Comparison of ENCODE assay signal across 8 cellular contexts in genomic region chr6:26205625-26206574, GRCh38.
DNase-seq lines count a peak whose midpoint lies in the region; ATAC-seq and TF ChIP-seq lines count a peak whose summit lies in the region.

No MANE protein-coding gene starts in this region.

- TF ChIP-seq CTCF in NB4 (IDR thresholded peaks at IDR 0.05; ENCODE audit: low read depth, low read length) (no peak), smooth muscle cell (IDR thresholded peaks at IDR 0.05; ENCODE audit: borderline replicate concordance, insufficient read depth, poor library complexity, severe bottlenecking) (no peak)

- H3K27ac ChIP-seq in iPS DF 6.9 (ENCODE audit: low read length), result peak overlapping the region; percentile 35
- H3K27ac ChIP-seq in smooth muscle cell (ENCODE audit: low read depth), result peak overlapping the region; percentile 97

- peak overlapping the region; percentile 89 for H3K9ac ChIP-seq in smooth muscle cell (ENCODE audit: low read depth)

- H4K20me1 ChIP-seq in smooth muscle cell (ENCODE audit: low read depth), result no peaks in the 10 kb centered on the region

- H3F3A ChIP-seq in smooth muscle cell (ENCODE audit: low read depth), result peaks cover 6% of the 10 kb centered on the region

- DNase-seq in NCI-H2227 (lab: John Stamatoyannopoulos, UW; ENCODE audit: unreplicated experiment) (peak; percentile 63), NCI-H2227 treated with DMSO at 0.1 percent for 48 hours (lab: John Stamatoyannopoulos, UW) (no peak), NB4 (ENCODE audit: low read depth) (peak; percentile 90), amniotic epithelial cell (ENCODE audit: low read depth) (peak; percentile 93), iPS DF 6.9 (ENCODE audit: low read depth, low spot score) (no peak), smooth muscle cell (lab: John Stamatoyannopoulos, UW; ENCODE audit: unreplicated experiment) (no peak)
- DNase-seq in stimulated activated CD4-positive, alpha-beta T cell treated with anti-CD3 and anti-CD28 coated beads, Interleukin-2, amount 100 ng/mL, for 24 hours, result no peak

- no peak for ATAC-seq in HG03571 (IDR thresholded peaks at IDR 0.05; ENCODE audit: unreplicated experiment)

- H3K4me1 ChIP-seq in iPS DF 6.9 (ENCODE audit: control insufficient read depth, insufficient read depth, low read length) (no peaks in the 10 kb centered on the region; the same call in 1 of the 2 replicates), smooth muscle cell (ENCODE audit: low read depth) (peaks cover 20% of the 10 kb centered on the region)

- peak overlapping the region; percentile 92 for H3K4me2 ChIP-seq in smooth muscle cell

- H3K4me3 ChIP-seq in NB4 (ENCODE audit: low read depth, low read length), result peak overlapping the region; percentile 79
- peak overlapping the region; percentile 64; the same call in 1 of the 2 replicates for H3K4me3 ChIP-seq in iPS DF 6.9 (ENCODE audit: low read length)
- H3K4me3 ChIP-seq in smooth muscle cell, result peak overlapping the region; percentile 71

- H3K9me3 ChIP-seq in iPS DF 6.9 (ENCODE audit: control insufficient read depth, insufficient read depth, low read length) (no peaks in the 10 kb centered on the region), smooth muscle cell (replicated peaks; ENCODE audit: low read depth) (no peaks in the 10 kb centered on the region)

- no peaks in the 10 kb centered on the region for H3K36me3 ChIP-seq in iPS DF 6.9 (ENCODE audit: control insufficient read depth, insufficient read depth, low read length)
- no peaks in the 10 kb centered on the region for H3K36me3 ChIP-seq in smooth muscle cell (ENCODE audit: low read depth)

- WGBS in iPS DF 6.9 (ENCODE audit: insufficient coverage, insufficient read length), result no CpG with 5 or more reads among the region's 18 CpGs
- 10% methylated on average over 18 of the region's 18 CpGs for WGBS in smooth muscle cell (ENCODE audit: low lambda C conversion rate)

- peak overlapping the region; percentile 76 for H2AFZ ChIP-seq in smooth muscle cell (ENCODE audit: low read depth)

- H3K27me3 ChIP-seq in iPS DF 6.9 (ENCODE audit: control insufficient read depth, insufficient read depth, low read length) (no peaks in the 10 kb centered on the region), smooth muscle cell (ENCODE audit: low read depth) (no peaks in the 10 kb centered on the region)

- H3K79me2 ChIP-seq in smooth muscle cell (ENCODE audit: low read depth), result no peaks in the 10 kb centered on the region

- no peak for TF ChIP-seq POLR2A in NB4 (IDR thresholded peaks at IDR 0.05; ENCODE audit: extremely low read depth, insufficient read length)

Comparison
In these comparisons a context has a peak if more than half of its experiments do, and no peak if none do; other contexts are left out.
1. DNase-seq: peak in NCI-H2227 (single experiment), NB4 (single experiment) and amniotic epithelial cell (single experiment); none in NCI-H2227 treated with DMSO at 0.1 percent for 48 hours (single experiment), iPS DF 6.9 (single experiment), smooth muscle cell (single experiment) and stimulated activated CD4-positive, alpha-beta T cell treated with anti-CD3 and anti-CD28 coated beads, Interleukin-2, amount 100 ng/mL, for 24 hours (0 of 2).
2. Peak in every context shown above with its lines, with median percentiles within 50 percentile points of each other: H3K4me3 ChIP-seq.